29 cellular contexts compared by ENCODE assay signal in genomic region chr11:100674212-100674611, GRCh38. TPM values are rescaled to one million over a fixed set of nuclear protein-coding genes. Genes with fewer than 3 reads are reported as not detected.
"Had no signal": no experiment of that assay in that cellular context is flagged by ENCODE, and none has a peak within 500 bp of the region (broad histone marks: within the 10 kb centered on the region; RNA-seq: fewer than 3 reads in every experiment).

No MANE protein-coding gene starts in this region.

- ATAC-seq: heart left ventricle; lower lobe of right lung; natural killer cell treated with Interleukin-12 subunit alpha and Interleukin-12 subunit beta and Interleukin-15 and Interleukin-18, amount 100 ng/mL, for 72 hours; right cardiac atrium; upper lobe of right lung had no signal

- H3K36me3 ChIP-seq: colonic mucosa, esophagus squamous epithelium, heart left ventricle, lower lobe of right lung, suprapubic skin, tibial artery, upper lobe of right lung had no signal

- H3K4me3 Mint-ChIP-seq: activated CD4-positive, alpha-beta memory T cell treated with anti-CD3 and anti-CD28 coated beads for 36 hours; activated CD4-positive, alpha-beta T cell treated with anti-CD3 and anti-CD28 coated beads, Interleukin-2, amount 10 ng/mL, durations not matched to agents 24 days and 14 days; natural killer cell treated with Interleukin-12 subunit alpha and Interleukin-12 subunit beta and Interleukin-15 and Interleukin-18, amount 100 ng/mL, for 72 hours; T-helper 1 cell treated with Interleukin-12 subunit alpha and Interleukin-12 subunit beta and Interleukin-4 antibody, amounts not matched to agents 30 μg/mL and 1 μg/mL, for 36 hours had no signal

- H3K4me1 ChIP-seq: colonic mucosa, esophagus squamous epithelium, heart left ventricle, lower lobe of right lung, suprapubic skin, tibial artery, upper lobe of right lung had no signal

- DNase-seq: activated CD4-positive, alpha-beta memory T cell treated with anti-CD3 and anti-CD28 coated beads for 36 hours; activated CD4-positive, alpha-beta T cell treated with anti-CD3 and anti-CD28 coated beads, Interleukin-2, amount 10 ng/mL, durations not matched to agents 24 days and 14 days; activated CD4-positive, CD25-positive, alpha-beta regulatory T cell treated with anti-CD3 and anti-CD28 coated beads, Interleukin-2, amount 50 U/mL, for 72 hours; activated CD8-positive, alpha-beta memory T cell treated with anti-CD3 and anti-CD28 coated beads, Interleukin-2, amount 50 U/mL, for 4 hours; activated gamma-delta T cell treated with Interleukin-2 at 50 U/mL for 16 hours; activated naive CD4-positive, alpha-beta T cell treated with anti-CD3 and anti-CD28 coated beads, Interleukin-2, amount 50 U/mL, for 16 hours; activated T-cell treated with anti-CD3 and anti-CD28 coated beads, Interleukin-2, amount 50 U/mL, for 1 hour; amygdala; colonic mucosa; effector CD8-positive, alpha-beta T cell; esophagus squamous epithelium; foreskin fibroblast; heart left ventricle; kidney glomerular epithelial cell; lower lobe of right lung; mesendoderm; right cardiac atrium; stimulated activated CD4-positive, alpha-beta T cell treated with anti-CD3 and anti-CD28 coated beads, Interleukin-15, amount 100 ng/mL, for 24 hours; stimulated activated CD4-positive, alpha-beta T cell treated with anti-CD3 and anti-CD28 coated beads, Interleukin-2, amount 100 ng/mL, for 24 hours; stimulated activated naive CD4-positive, alpha-beta T cell; T-helper 9 cell; tibial artery; upper lobe of right lung had no signal

- H3K27me3 Mint-ChIP-seq: activated CD4-positive, alpha-beta memory T cell treated with anti-CD3 and anti-CD28 coated beads for 36 hours; activated CD4-positive, alpha-beta T cell treated with anti-CD3 and anti-CD28 coated beads, Interleukin-2, amount 10 ng/mL, durations not matched to agents 24 days and 14 days had no signal

- H3K36me3 Mint-ChIP-seq: activated CD4-positive, alpha-beta memory T cell treated with anti-CD3 and anti-CD28 coated beads for 36 hours; natural killer cell treated with Interleukin-12 subunit alpha and Interleukin-12 subunit beta and Interleukin-15 and Interleukin-18, amount 100 ng/mL, for 72 hours had no signal

- H3K27me3 ChIP-seq: colonic mucosa, esophagus squamous epithelium, heart left ventricle, suprapubic skin, tibial artery, upper lobe of right lung had no signal

- H3K4me1 Mint-ChIP-seq: activated CD4-positive, alpha-beta T cell treated with anti-CD3 and anti-CD28 coated beads, Interleukin-2, amount 10 ng/mL, durations not matched to agents 24 days and 14 days had no signal

- H3K9me3 Mint-ChIP-seq: natural killer cell treated with Interleukin-12 subunit alpha and Interleukin-12 subunit beta and Interleukin-15 and Interleukin-18, amount 100 ng/mL, for 72 hours had no signal

- H3K27ac ChIP-seq: colonic mucosa, epithelial cell of prostate, esophagus squamous epithelium, heart left ventricle, lower lobe of right lung, suprapubic skin, tibial artery, upper lobe of right lung had no signal

- H3K4me3 ChIP-seq: colonic mucosa, esophagus squamous epithelium, heart left ventricle, lower lobe of right lung, suprapubic skin, tibial artery, upper lobe of right lung had no signal

- FAIRE-seq: bronchial epithelial cell, endometrium had no signal

- H3K27ac Mint-ChIP-seq: activated CD4-positive, alpha-beta memory T cell treated with anti-CD3 and anti-CD28 coated beads for 36 hours; activated CD4-positive, alpha-beta T cell treated with anti-CD3 and anti-CD28 coated beads, Interleukin-2, amount 10 ng/mL, durations not matched to agents 24 days and 14 days; natural killer cell treated with Interleukin-12 subunit alpha and Interleukin-12 subunit beta and Interleukin-15 and Interleukin-18, amount 100 ng/mL, for 72 hours; T-helper 1 cell treated with Interleukin-12 subunit alpha and Interleukin-12 subunit beta and Interleukin-4 antibody, amounts not matched to agents 30 μg/mL and 1 μg/mL, for 36 hours had no signal

- H3K9me3 ChIP-seq: colonic mucosa, esophagus squamous epithelium, heart left ventricle, lower lobe of right lung, suprapubic skin, tibial artery, upper lobe of right lung had no signal

RNA-seq across cellular contexts. Expression of gene ARHGAP42, which starts 12.9 kb away (rescaled TPM):
- total RNA-seq: activated CD4-positive, alpha-beta memory T cell treated with anti-CD3 and anti-CD28 coated beads for 36 hours; activated CD4-positive, alpha-beta T cell treated with anti-CD3 and anti-CD28 coated beads, Interleukin-2, amount 10 ng/mL, durations not matched to agents 24 days and 14 days had no signal
